27 cellular contexts compared by ENCODE assay signal in the genomic region with DNA sequence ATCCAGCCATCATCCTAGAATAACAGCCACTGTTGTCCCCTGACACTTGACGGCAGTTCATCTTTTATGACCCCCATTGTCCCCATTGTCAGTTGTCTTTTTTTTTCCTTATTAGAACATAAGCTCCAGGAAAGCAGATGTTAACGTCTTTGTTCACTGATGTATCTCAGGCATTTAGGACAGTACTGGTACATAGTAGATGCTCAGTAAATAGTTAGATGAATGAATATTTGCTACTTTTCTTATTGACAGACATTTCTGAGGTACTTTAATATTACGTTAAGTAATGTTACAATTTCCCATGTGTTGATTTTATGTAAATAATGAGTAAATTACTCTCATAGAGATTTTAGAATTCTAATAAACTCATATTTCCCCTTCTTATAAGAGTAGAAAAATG.
"Had no signal": no experiment of that assay in that cellular context is flagged by ENCODE, and none has a peak within 500 bp of the region (broad histone marks: within the 10 kb centered on the region; RNA-seq: fewer than 3 reads in every experiment).

No MANE protein-coding gene starts in this region.

- H3K36me3 ChIP-seq: pancreas, prostate gland, thyroid gland, upper lobe of right lung had no signal

- H3K4me3 Mint-ChIP-seq: immature natural killer cell; mesothelial cell of epicardium; natural killer cell; nephron progenitor cell; stimulated activated memory B cell treated with anti-CD40 and anti-IgM and Interleukin-4, amounts not matched to agents 10 μg/mL and 1 μg/mL and 100 μg/mL, for 72 hours had no signal

- DNase-seq: hypothalamus; immature natural killer cell; kidney; left colon; left lung; lower lobe of right lung; mammary epithelial cell; mesendoderm; naive B cell; natural killer cell; nephron progenitor cell; pancreas; retina; right cardiac atrium; spleen; stimulated activated CD4-positive, alpha-beta T cell treated with anti-CD3 and anti-CD28 coated beads, Interleukin-4, amount 100 ng/mL, for 24 hours; stimulated activated naive CD8-positive, alpha-beta T cell treated with anti-CD3 and anti-CD28 coated beads, Interleukin-15, Interleukin-2, amounts not matched to agents 100 U/mL and 50 U/mL, for 24 hours; stomach; testis; thyroid gland; trophoblast cell had no signal

- H3K4me1 ChIP-seq: left lung, lower lobe of right lung, pancreas, prostate gland, thyroid gland, upper lobe of right lung had no signal

- H3K4me3 ChIP-seq: left lung, lower lobe of right lung, pancreas, prostate gland, skin epidermis, spleen, stomach, testis, thyroid gland, upper lobe of right lung had no signal

- H3K27me3 ChIP-seq: left lung, pancreas, spleen, stomach, testis, thyroid gland, upper lobe of right lung had no signal

- H3K9me3 ChIP-seq: left lung, lower lobe of right lung, pancreas, prostate gland, spleen, stomach, testis, thyroid gland, upper lobe of right lung had no signal

- H3K9me3 Mint-ChIP-seq: immature natural killer cell; mesothelial cell of epicardium; naive B cell; natural killer cell; nephron progenitor cell; stimulated activated memory B cell treated with anti-CD40 and anti-IgM and Interleukin-4, amounts not matched to agents 10 μg/mL and 1 μg/mL and 100 μg/mL, for 72 hours had no signal

- H3K27ac ChIP-seq: left lung, lower lobe of right lung, pancreas, prostate gland, skin epidermis, spleen, stomach, testis, thyroid gland, upper lobe of right lung had no signal

- H3K36me3 Mint-ChIP-seq: natural killer cell had no signal

- H3K27me3 Mint-ChIP-seq: naive B cell; stimulated activated memory B cell treated with anti-CD40 and anti-IgM and Interleukin-4, amounts not matched to agents 10 μg/mL and 1 μg/mL and 100 μg/mL, for 72 hours had no signal

- H3K27ac Mint-ChIP-seq: mesothelial cell of epicardium; natural killer cell; nephron progenitor cell; stimulated activated memory B cell treated with anti-CD40 and anti-IgM and Interleukin-4, amounts not matched to agents 10 μg/mL and 1 μg/mL and 100 μg/mL, for 72 hours had no signal

- ATAC-seq: left colon; left lung; lower lobe of right lung; natural killer cell; pancreas; right cardiac atrium; sciatic nerve; stimulated activated memory B cell treated with anti-CD40 and anti-IgM and Interleukin-4, amounts not matched to agents 10 μg/mL and 1 μg/mL and 100 μg/mL, for 72 hours; stimulated activated naive CD8-positive, alpha-beta T cell treated with anti-CD3 and anti-CD28 coated beads, Interleukin-15, Interleukin-2, amounts not matched to agents 100 U/mL and 50 U/mL, for 24 hours; upper lobe of right lung had no signal
